Comparison of ENCODE assay signal across 20 cellular contexts in genomic region chr10:21176934-21177480, GRCh38.
A peak's percentile ranks its signal among the peaks of the same experiment; 100 is the strongest.
DNase-seq lines count a peak whose midpoint lies in the region; ATAC-seq, FAIRE-seq and TF ChIP-seq lines count a peak whose summit lies in the region.
"Had no signal": no experiment of that assay in that cellular context is flagged by ENCODE, and none has a peak within 500 bp of the region (broad histone marks: within the 10 kb centered on the region; RNA-seq: fewer than 3 reads in every experiment).

No MANE protein-coding gene starts in this region.

- in situ Hi-C loops in SK-MEL-5 (cut with HindIII; ENCODE audit: low pct_unique_long_range_greater_than_20kb, low sequenced_read_pairs): no loop called here

- H3K4me3 ChIP-seq in H1 (ENCODE audit: extremely low read depth in 1 of 4, insufficient read depth in 2 of 4, low read depth in 3 of 4, low read length in 4 of 4) (no peak overlapping the region), suprapubic skin (no peak overlapping the region)
- H3K4me3 ChIP-seq: GM23338, SJSA1 had no signal

- H3K36me3 ChIP-seq in H1 (ENCODE audit: control insufficient read depth in 2 of 4, insufficient read depth in 4 of 4, low read length in 3 of 4) (0 out of 8 replicates have a peak, but pooled peaks cover 0 to 2% (median 0%) of the 10 kb centered on the region in 4 experiments), suprapubic skin (no peaks in the 10 kb centered on the region)
- H3K36me3 ChIP-seq: BE2C, SJSA1 had no signal

- no peak overlapping the region for H3K14ac ChIP-seq in H1 (ENCODE audit: insufficient read length)

- H3K27me3 ChIP-seq in H1 (replicated peaks in 1 of 4; ENCODE audit: control insufficient read depth in 3 of 4, extremely low read depth in 1 of 4, insufficient read depth in 3 of 4, low read length in 3 of 4): peaks cover 0 to 18% (median 11%) of the 10 kb centered on the region in 4 experiments; a peak in 6 of 7 replicates
- H3K27me3 ChIP-seq in suprapubic skin: peaks cover 14% of the 10 kb centered on the region

- H3K4ac ChIP-seq in H1 (replicated peaks; ENCODE audit: insufficient read length, low read depth, low read length): peak overlapping the region; percentile 66

- FAIRE-seq in H1 (lab: Jason Lieb, UNC): no peak
- FAIRE-seq: G401.6 had no signal

- H3K9me3 ChIP-seq in H1 (ENCODE audit: insufficient read depth in 2 of 2, low read depth in 1 of 2, low read length in 1 of 2): no peaks in the 10 kb centered on the region
- H3K9me3 ChIP-seq in suprapubic skin: no peaks in the 10 kb centered on the region
- H3K9me3 ChIP-seq: BE2C had no signal

- peaks cover 0 to 2% of the 10 kb centered on the region in 2 experiments for H4K20me1 ChIP-seq in H1 (replicated peaks in 1 of 2; ENCODE audit: control insufficient read depth in 1 of 2, insufficient read depth in 2 of 2, low read length in 2 of 2)

- H3K4me1 ChIP-seq in H1 (replicated peaks in 1 of 4; ENCODE audit: control insufficient read depth in 3 of 4, insufficient read depth in 4 of 4, low read length in 3 of 4) (peaks cover 0 to 11% (median 3%) of the 10 kb centered on the region in 4 experiments; a peak in 4 of 7 replicates), suprapubic skin (peaks cover 32% of the 10 kb centered on the region)
- H3K4me1 ChIP-seq: BE2C had no signal

- H2BK15ac ChIP-seq in H1 (ENCODE audit: low read length): no peak overlapping the region

- no peak overlapping the region for H4K5ac ChIP-seq in H1 (ENCODE audit: insufficient read length, low read depth, low read length)

- H2BK12ac ChIP-seq in H1 (ENCODE audit: low read depth, low read length): no peak overlapping the region

- no peak overlapping the region for H2BK5ac ChIP-seq in H1 (ENCODE audit: low read depth, low read length)

- H2AFZ ChIP-seq in H1 (ENCODE audit: low read length): no peak overlapping the region
- H2AFZ ChIP-seq: GM23338 had no signal

- WGBS in H1 (ENCODE audit: extremely low coverage in 1 of 2, insufficient coverage in 1 of 2, insufficient read length in 1 of 2, insufficient replicate concordance in 2 of 2, low coverage in 1 of 2, low lambda C conversion rate in 2 of 2, missing lambda C conversion rate in 1 of 2), 2 experiments: 91% methylated on average over 6 of the region's 6 CpGs; no CpG with 5 or more reads in 1 of the 2 experiments
- 68% methylated on average over 6 of the region's 6 CpGs for WGBS in suprapubic skin

- H4K91ac ChIP-seq in H1 (replicated peaks; ENCODE audit: insufficient read length, low read length): no peak overlapping the region

- no peak for TF ChIP-seq EP300 in H1 (IDR thresholded peaks at IDR 0.05; ENCODE audit: borderline replicate concordance in 1 of 2, low read depth in 2 of 2, low read length in 2 of 2)
- no peak for TF ChIP-seq EP300 in suprapubic skin (IDR thresholded peaks at IDR 0.05)

- no peaks in the 10 kb centered on the region for H3K79me1 ChIP-seq in H1 (ENCODE audit: low read depth, low read length)

- no peak overlapping the region for H3K56ac ChIP-seq in H1 (replicated peaks; ENCODE audit: insufficient read length, low read depth, low read length)

- no peak for TF ChIP-seq RAD21 in H1 (IDR thresholded peaks at IDR 0.05 in 1 of 2, conservative IDR thresholded peaks at IDR 0.05 in 1 of 2; ENCODE audit: low read depth in 2 of 2, low read length in 2 of 2)

- no peak overlapping the region for H3K18ac ChIP-seq in H1 (ENCODE audit: extremely low read depth, low read length)

- H2AK5ac ChIP-seq in H1 (ENCODE audit: low read depth, low read length): no peak overlapping the region

- H2BK20ac ChIP-seq in H1 (ENCODE audit: low read length): no peak overlapping the region

- H3K9ac ChIP-seq in H1 (replicated peaks in 1 of 4; ENCODE audit: extremely low read depth in 1 of 4, low read depth in 3 of 4, low read length in 3 of 4): no peak overlapping the region

- no peak for ATAC-seq in HG02678 (IDR thresholded peaks at IDR 0.05; ENCODE audit: unreplicated experiment)
- ATAC-seq: GM23338 had no signal

- H2BK120ac ChIP-seq in H1 (replicated peaks; ENCODE audit: low read depth, low read length): peak overlapping the region; percentile 15

- peak; percentile 38 for DNase-seq in DMS53 (lab: John Stamatoyannopoulos, UW)
- DNase-seq in DMS53 treated with DMSO at 0.1 percent for 48 hours (lab: John Stamatoyannopoulos, UW; ENCODE audit: unreplicated experiment): no peak
- DNase-seq in SK-MEL-5 (ENCODE audit: low read depth, low spot score): peak; percentile 8
- DNase-seq in H1 (ENCODE audit: low read depth in 1 of 2, low spot score in 2 of 2): no peak
- no peak for DNase-seq in suprapubic skin (ENCODE audit: low spot score in 2 of 2)
- no peak for DNase-seq in hypothalamus (lab: John Stamatoyannopoulos, UW)
- no peak for DNase-seq in NCI-H2081 treated with DMSO at 0.1 percent for 48 hours (lab: John Stamatoyannopoulos, UW)
- DNase-seq: 8988T; BE2C; Calu3; CD4-positive, CD25-positive, alpha-beta regulatory T cell; DND-41; KG1; NCI-H1417; NCI-H187 treated with DMSO at 0.1 percent for 48 hours; NCI-H2171 had no signal

- H3K23me2 ChIP-seq in H1 (ENCODE audit: low read depth, low read length): peaks cover 15% of the 10 kb centered on the region; the same call in 1 of the 2 replicates

- no peak for TF ChIP-seq POLR2A in H1 (IDR thresholded peaks at IDR 0.05; ENCODE audit: control extremely low read depth in 1 of 2, low read depth in 2 of 2, low read length in 2 of 2)
- TF ChIP-seq POLR2A in suprapubic skin (IDR thresholded peaks at IDR 0.05): no peak

- no peak overlapping the region for H3K4me2 ChIP-seq in H1 (ENCODE audit: insufficient read depth in 1 of 2, low read depth in 2 of 2, low read length in 2 of 2)
- H3K4me2 ChIP-seq: GM23338 had no signal

- POLR2A ChIA-PET in H1 (lab: Charles Lee; ENCODE audit: partially characterized antibody): no interaction called here

- no peak overlapping the region for H4K8ac ChIP-seq in H1 (ENCODE audit: extremely low read depth, insufficient read depth, low read length)

- no peak for TF ChIP-seq CTCF in H1 (IDR thresholded peaks at IDR 0.05; ENCODE audit: control extremely low read depth in 1 of 3, insufficient read depth in 1 of 3, low read depth in 1 of 3, low read length in 3 of 3)
- no peak for TF ChIP-seq CTCF in suprapubic skin (IDR thresholded peaks at IDR 0.05)

- no peak overlapping the region for H3K27ac ChIP-seq in H1 (ENCODE audit: low read depth, low read length)
- peak overlapping the region; percentile 8 for H3K27ac ChIP-seq in suprapubic skin
- H3K27ac ChIP-seq: SJSA1 had no signal

- CTCF ChIA-PET in H1 (lab: Charles Lee; ENCODE audit: partially characterized antibody): interaction anchor here (0.6 to 1.6 kb wide), 2 partner anchors 16 to 32 kb away, joined by 3 read pairs; no protein-coding TSS in a partner anchor

- no peaks in the 10 kb centered on the region for H3K79me2 ChIP-seq in H1 (ENCODE audit: control insufficient read depth in 1 of 2, insufficient read depth in 2 of 2, low read length in 2 of 2)

- no peak overlapping the region for H3K23ac ChIP-seq in H1 (ENCODE audit: insufficient read length)

TF ChIP-seq in H1, 55 proteins besides CTCF, POLR2A, EP300 and RAD21:
- TF ChIP-seq CREB1 (IDR thresholded peaks at IDR 0.05) (no peak), BACH1 (IDR thresholded peaks at IDR 0.05; ENCODE audit: low read length) (no peak), RXRA (IDR thresholded peaks at IDR 0.05; ENCODE audit: insufficient read depth, low read depth, low read length) (no peak), RFX5 (IDR thresholded peaks at IDR 0.05; ENCODE audit: borderline replicate concordance, low read depth, low read length) (no peak), TAF7 (optimal IDR thresholded peaks at IDR 0.05; ENCODE audit: borderline replicate concordance, low read depth, low read length) (no peak), SRF (IDR thresholded peaks at IDR 0.05; ENCODE audit: low read depth, low read length) (no peak), E2F6 (IDR thresholded peaks at IDR 0.05) (no peak), MAX (IDR thresholded peaks at IDR 0.05) (no peak), USF2 (IDR thresholded peaks at IDR 0.05; ENCODE audit: low read length) (peak; percentile 58), ATF3 (IDR thresholded peaks at IDR 0.05; ENCODE audit: insufficient read depth, low read depth, low read length) (0 out of 2 replicates have a peak, but pooled peaks have one; percentile 14), JUN (IDR thresholded peaks at IDR 0.05; ENCODE audit: low read depth, low read length) (no peak), CBX8 (IDR thresholded peaks at IDR 0.05; ENCODE audit: borderline replicate concordance, low read depth, low read length) (no peak)

Comparison
In these comparisons a context has a peak if more than half of its experiments do, and no peak if none do; other contexts are left out.
1. DNase-seq: peak in DMS53 (single experiment) and SK-MEL-5 (single experiment); none in DMS53 treated with DMSO at 0.1 percent for 48 hours (single experiment), H1 (0 of 2), suprapubic skin (0 of 2), hypothalamus (0 of 51) and NCI-H2081 treated with DMSO at 0.1 percent for 48 hours (single experiment).